ENCODE assay signal across 18 cellular contexts in the genomic region with DNA sequence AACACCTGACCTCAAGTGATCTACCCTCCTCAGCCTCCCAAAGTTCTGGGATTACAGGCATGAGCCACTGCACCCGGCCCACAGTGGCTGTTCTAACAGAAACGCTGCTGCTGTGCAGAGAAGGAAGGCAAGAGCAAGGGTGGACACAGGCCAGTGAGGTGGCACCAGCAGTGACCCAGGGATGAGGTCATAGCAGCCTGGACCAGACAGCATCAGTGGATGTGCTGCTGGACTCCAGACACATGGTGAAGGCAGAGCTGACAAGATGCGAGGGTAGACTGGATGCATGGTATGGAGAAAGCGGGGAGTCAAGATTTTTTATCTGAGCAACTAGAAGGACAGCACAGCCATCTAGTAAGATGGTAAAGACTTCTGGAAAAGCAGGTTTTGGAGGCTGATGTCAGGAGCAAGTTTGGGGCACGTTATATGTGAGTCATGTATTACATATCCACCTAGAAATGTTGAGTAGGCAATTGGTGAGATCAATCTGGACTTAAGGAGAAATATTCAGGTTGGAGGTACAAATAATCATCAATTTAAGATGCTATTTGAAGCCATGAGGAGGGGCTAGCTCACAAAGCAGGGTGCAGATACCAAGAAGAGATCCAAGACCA. TPM values are rescaled to one million over a fixed set of nuclear protein-coding genes. Genes with fewer than 3 reads are reported as not detected.
DNase-seq lines count a peak whose midpoint lies in the region; ATAC-seq and TF ChIP-seq lines count a peak whose summit lies in the region.
"Had no signal": no experiment of that assay in that cellular context is flagged by ENCODE, and none has a peak within 500 bp of the region (broad histone marks: within the 10 kb centered on the region; RNA-seq: fewer than 3 reads in every experiment).

No MANE protein-coding gene starts in this region.

- no peaks in the 10 kb centered on the region for H3K79me2 ChIP-seq in ACC112 (ENCODE audit: control insufficient read depth, insufficient read depth, low read length, unreplicated experiment)

- no peaks in the 10 kb centered on the region for H3K36me3 ChIP-seq in ACC112 (ENCODE audit: insufficient read depth, low read length)

- in situ Hi-C loops in astrocyte of the spinal cord (cut with HindIII; ENCODE audit: low sequenced_read_pairs), result no loop called here

- no peak overlapping the region for H3K27ac ChIP-seq in ACC112 (ENCODE audit: low read depth, low read length)
- H3K27ac ChIP-seq: psoas muscle had no signal

- DNase-seq in HPDE6-E6E7 (ENCODE audit: extremely low spot score) (peak; percentile 75), astrocyte of the spinal cord (ENCODE audit: low read depth, low spot score) (peak; percentile 39), iris pigment epithelial cell (ENCODE audit: low read depth) (peak; percentile 44), mesenteric fat pad (ENCODE audit: low spot score) (no peak), NCI-H2081 (lab: John Stamatoyannopoulos, UW) (no peak)
- DNase-seq: ACHN; activated CD4-positive, alpha-beta T cell treated with anti-CD3 and anti-CD28 coated beads, Interleukin-2, amount 50 U/mL, for 4 hours; activated naive CD8-positive, alpha-beta T cell treated with anti-CD3 and anti-CD28 coated beads for 36 hours; activated T-cell treated with anti-CD3 and anti-CD28 coated beads, Interleukin-2, amount 50 U/mL, for 48 hours; CD8-positive, alpha-beta T cell; effector CD4-positive, alpha-beta T cell; natural killer cell; NCI-H1930; NCI-H524 treated with DMSO at 0.1 percent for 48 hours; psoas muscle had no signal

- H3K4me3 ChIP-seq in ACC112 (ENCODE audit: low read depth, low read length) (no peak overlapping the region), astrocyte of the spinal cord (ENCODE audit: low read depth, low read length) (no peak overlapping the region)
- H3K4me3 ChIP-seq: psoas muscle had no signal

- H3K4me1 ChIP-seq in ACC112 (ENCODE audit: control insufficient read depth, insufficient read depth, low read length, unreplicated experiment), result peaks cover 17% of the 10 kb centered on the region

- peak overlapping the region; percentile 1 for H2AFZ ChIP-seq in ACC112 (ENCODE audit: low read length, unreplicated experiment)

- no peak for TF ChIP-seq CTCF in astrocyte of the spinal cord (IDR thresholded peaks at IDR 0.05; ENCODE audit: low read depth, low read length)

- no peak for ATAC-seq in HG03196 (IDR thresholded peaks at IDR 0.05; ENCODE audit: unreplicated experiment)
- ATAC-seq in GM18519 (IDR thresholded peaks at IDR 0.05; ENCODE audit: low FRiP score, unreplicated experiment), result no peak
- ATAC-seq: CD8-positive, alpha-beta T cell; natural killer cell; psoas muscle had no signal

- H3K27me3 ChIP-seq in ACC112 (ENCODE audit: insufficient read depth, low read length), result no peaks in the 10 kb centered on the region

RNA-seq across cellular contexts. Expression of gene TJP1, which starts 22.1 kb away (rescaled TPM):
- total RNA-seq in mesenteric fat pad, result 89.6 TPM
- total RNA-seq: activated naive CD8-positive, alpha-beta T cell treated with anti-CD3 and anti-CD28 coated beads for 36 hours; CD8-positive, alpha-beta T cell; natural killer cell had no signal

Comparison
In these comparisons a context has a peak if more than half of its experiments do, and no peak if none do; other contexts are left out.
1. DNase-seq: peak in HPDE6-E6E7 (single experiment), astrocyte of the spinal cord (single experiment) and iris pigment epithelial cell (single experiment); none in mesenteric fat pad (single experiment) and NCI-H2081 (0 of 2).